In genomic region chr19:30375651-30376050, GRCh38 we compare ENCODE assay signal across 29 cellular contexts. TPM values are rescaled to one million over a fixed set of nuclear protein-coding genes. Genes with fewer than 3 reads are reported as not detected.
A peak's percentile ranks its signal among the peaks of the same experiment; 100 is the strongest.
DNase-seq lines count a peak whose midpoint lies in the region; ATAC-seq, FAIRE-seq and TF ChIP-seq lines count a peak whose summit lies in the region.
"Had no signal": no experiment of that assay in that cellular context is flagged by ENCODE, and none has a peak within 500 bp of the region (broad histone marks: within the 10 kb centered on the region; RNA-seq: fewer than 3 reads in every experiment).

No MANE protein-coding gene starts in this region.

- H3K9me3 Mint-ChIP-seq in activated naive CD4-positive, alpha-beta T cell treated with anti-CD3 and anti-CD28 coated beads, Interleukin-2, amount 10 ng/mL, durations not matched to agents 7 days and 5 days = no peaks in the 10 kb centered on the region
- H3K9me3 Mint-ChIP-seq: activated B cell treated with CpG ODN at 0.5 μM for 24 hours; activated CD4-positive, alpha-beta memory T cell treated with anti-CD3 and anti-CD28 coated beads for 36 hours had no signal

- H3K23me2 ChIP-seq in H1 (ENCODE audit: low read depth, low read length) = peaks cover 8% of the 10 kb centered on the region; the same call in 1 of the 2 replicates

- no peak for TF ChIP-seq EP300 in H1 (IDR thresholded peaks at IDR 0.05; ENCODE audit: borderline replicate concordance in 1 of 2, low read depth in 2 of 2, low read length in 2 of 2)

- TF ChIP-seq CTCF in H1 (IDR thresholded peaks at IDR 0.05; ENCODE audit: control extremely low read depth in 1 of 3, insufficient read depth in 1 of 3, low read depth in 1 of 3, low read length in 3 of 3) (no peak), ascending aorta (IDR thresholded peaks at IDR 0.05) (no peak)

- no peak for FAIRE-seq in H1 (lab: Jason Lieb, UNC)
- FAIRE-seq: colon, H54, kidney had no signal

- TF ChIP-seq RAD21 in H1 (IDR thresholded peaks at IDR 0.05 in 1 of 2, conservative IDR thresholded peaks at IDR 0.05 in 1 of 2; ENCODE audit: low read depth in 2 of 2, low read length in 2 of 2) = no peak

- H3K27me3 Mint-ChIP-seq in activated naive CD4-positive, alpha-beta T cell treated with anti-CD3 and anti-CD28 coated beads, Interleukin-2, amount 10 ng/mL, durations not matched to agents 7 days and 5 days = peaks cover 44% of the 10 kb centered on the region

- H3K4me1 ChIP-seq in H1 (replicated peaks in 1 of 4; ENCODE audit: control insufficient read depth in 3 of 4, insufficient read depth in 4 of 4, low read length in 3 of 4) (peaks cover 7 to 21% (median 13%) of the 10 kb centered on the region in 4 experiments), ascending aorta (no peaks in the 10 kb centered on the region)
- H3K4me1 ChIP-seq: Caco-2, heart right ventricle had no signal

- H3K4me3 ChIP-seq in H1 (ENCODE audit: extremely low read depth in 1 of 4, insufficient read depth in 2 of 4, low read depth in 3 of 4, low read length in 4 of 4) (peak overlapping the region; percentile 38 to 62 (median 43)), ascending aorta (no peak overlapping the region)
- H3K4me3 ChIP-seq: skin epidermis, upper lobe of left lung had no signal

- H3K27ac ChIP-seq in H1 (ENCODE audit: low read depth, low read length) (no peak overlapping the region), layer of hippocampus (ENCODE audit: low read depth, low read length) (peak overlapping the region; percentile 81), temporal lobe (ENCODE audit: low read depth, low read length) (peak overlapping the region; percentile 90), ascending aorta (no peak overlapping the region)
- H3K27ac ChIP-seq: heart right ventricle, skin epidermis, upper lobe of left lung had no signal

- CTCF ChIA-PET in activated naive CD4-positive, alpha-beta T cell treated with anti-CD3 and anti-CD28 coated beads, Interleukin-2, amount 10 ng/mL, durations not matched to agents 7 days and 5 days (lab: Charles Lee) = no interaction called here
- CTCF ChIA-PET in H1 (lab: Charles Lee; ENCODE audit: partially characterized antibody) = interaction anchor here (1.3 kb wide), 1 partner anchor 13 kb away, joined by 3 read pairs; no protein-coding TSS in a partner anchor

- no peak overlapping the region for H3K14ac ChIP-seq in H1 (ENCODE audit: insufficient read length)

- H3K4me2 ChIP-seq in H1 (ENCODE audit: insufficient read depth in 1 of 2, low read depth in 2 of 2, low read length in 2 of 2) = peak overlapping the region; percentile 74 to 81

- no peak overlapping the region for H3K56ac ChIP-seq in H1 (replicated peaks; ENCODE audit: insufficient read length, low read depth, low read length)

- H3K9me3 ChIP-seq in H1 (ENCODE audit: insufficient read depth in 2 of 2, low read depth in 1 of 2, low read length in 1 of 2) = no peaks in the 10 kb centered on the region
- H3K9me3 ChIP-seq in ascending aorta = no peaks in the 10 kb centered on the region
- H3K9me3 ChIP-seq: BE2C, Caco-2, heart right ventricle, upper lobe of left lung had no signal

- H3K18ac ChIP-seq in H1 (ENCODE audit: extremely low read depth, low read length) = peak overlapping the region; percentile 60; the same call in 1 of the 2 replicates

- peaks cover 0 to 5% of the 10 kb centered on the region in 2 experiments for H4K20me1 ChIP-seq in H1 (replicated peaks in 1 of 2; ENCODE audit: control insufficient read depth in 1 of 2, insufficient read depth in 2 of 2, low read length in 2 of 2)

- H2BK12ac ChIP-seq in H1 (ENCODE audit: low read depth, low read length) = peak overlapping the region; percentile 100

- H3K36me3 ChIP-seq in H1 (ENCODE audit: control insufficient read depth in 2 of 4, insufficient read depth in 4 of 4, low read length in 3 of 4) = no peaks in the 10 kb centered on the region
- H3K36me3 ChIP-seq in ascending aorta = no peaks in the 10 kb centered on the region
- H3K36me3 ChIP-seq: BE2C, heart right ventricle, upper lobe of left lung had no signal

- H3K79me2 ChIP-seq in H1 (ENCODE audit: control insufficient read depth in 1 of 2, insufficient read depth in 2 of 2, low read length in 2 of 2) = no peaks in the 10 kb centered on the region

- peak overlapping the region; percentile 75; the same call in 1 of the 2 replicates for H2BK5ac ChIP-seq in H1 (ENCODE audit: low read depth, low read length)

- no peak overlapping the region for H4K5ac ChIP-seq in H1 (ENCODE audit: insufficient read length, low read depth, low read length)

- peak overlapping the region; percentile 79 for H3K4ac ChIP-seq in H1 (replicated peaks; ENCODE audit: insufficient read length, low read depth, low read length)

- H2BK20ac ChIP-seq in H1 (ENCODE audit: low read length) = peak overlapping the region; percentile 99

- H4K8ac ChIP-seq in H1 (ENCODE audit: extremely low read depth, insufficient read depth, low read length) = peak overlapping the region; percentile 71; the same call in 1 of the 2 replicates

- no peak overlapping the region; the same call in 1 of the 2 replicates for H2AFZ ChIP-seq in H1 (ENCODE audit: low read length)

- peak overlapping the region; percentile 15 for H3K4me3 Mint-ChIP-seq in activated naive CD4-positive, alpha-beta T cell treated with anti-CD3 and anti-CD28 coated beads, Interleukin-2, amount 10 ng/mL, durations not matched to agents 7 days and 5 days
- H3K4me3 Mint-ChIP-seq: activated B cell treated with CpG ODN at 0.5 μM for 24 hours; activated CD4-positive, alpha-beta memory T cell treated with anti-CD3 and anti-CD28 coated beads for 36 hours had no signal

- no peak for DNase-seq in activated naive CD4-positive, alpha-beta T cell treated with anti-CD3 and anti-CD28 coated beads, Interleukin-2, amount 10 ng/mL, durations not matched to agents 7 days and 5 days
- no peak for DNase-seq in activated naive CD4-positive, alpha-beta T cell treated with Interleukin-2 at 50 U/mL for 16 hours
- DNase-seq in H1 (ENCODE audit: low read depth in 1 of 2, low spot score in 2 of 2) (no peak), NCI-H187 treated with DMSO at 0.1 percent for 48 hours (lab: John Stamatoyannopoulos, UW) (no peak), ascending aorta (ENCODE audit: low spot score in 2 of 2) (no peak)
- DNase-seq: 8988T; activated B cell treated with CpG ODN at 0.5 μM for 24 hours; activated CD4-positive, alpha-beta memory T cell treated with anti-CD3 and anti-CD28 coated beads for 36 hours; activated naive CD4-positive, alpha-beta T cell treated with anti-CD3 and anti-CD28 coated beads, Interleukin-2, amount 50 U/mL, for 16 hours; activated T-cell treated with anti-CD3 and anti-CD28 coated beads for 4 hours; aorta; Caco-2; heart right ventricle; kidney; mammary epithelial cell; NCI-H1092 treated with DMSO at 0.1 percent for 48 hours; NCI-H524; stimulated activated naive CD8-positive, alpha-beta T cell treated with anti-CD3 and anti-CD28 coated beads, Interleukin-15, Interleukin-2, amounts not matched to agents 100 U/mL and 50 U/mL, for 24 hours; T-helper 2 cell had no signal

- H3K36me3 Mint-ChIP-seq in activated naive CD4-positive, alpha-beta T cell treated with anti-CD3 and anti-CD28 coated beads, Interleukin-2, amount 10 ng/mL, durations not matched to agents 7 days and 5 days = no peaks in the 10 kb centered on the region
- H3K36me3 Mint-ChIP-seq: activated CD4-positive, alpha-beta memory T cell treated with anti-CD3 and anti-CD28 coated beads for 36 hours had no signal

- H3K79me1 ChIP-seq in H1 (ENCODE audit: low read depth, low read length) = no peaks in the 10 kb centered on the region

- peak overlapping the region; percentile 100 for H2BK15ac ChIP-seq in H1 (ENCODE audit: low read length)

- H2BK120ac ChIP-seq in H1 (replicated peaks; ENCODE audit: low read depth, low read length) = peak overlapping the region; percentile 7

- POLR2A ChIA-PET in H1 (lab: Charles Lee; ENCODE audit: partially characterized antibody) = interaction anchor here (0.9 kb wide), 1 partner anchor 24 kb away, joined by 3 read pairs; no protein-coding TSS in a partner anchor

- H3K27me3 ChIP-seq in H1 (replicated peaks in 1 of 4; ENCODE audit: control insufficient read depth in 3 of 4, extremely low read depth in 1 of 4, insufficient read depth in 3 of 4, low read length in 3 of 4) = peaks cover 3 to 13% (median 9%) of the 10 kb centered on the region in 4 experiments
- peaks cover 2% of the 10 kb centered on the region for H3K27me3 ChIP-seq in layer of hippocampus (ENCODE audit: control insufficient read depth, insufficient read depth, low read length)
- peaks cover 8% of the 10 kb centered on the region for H3K27me3 ChIP-seq in ascending aorta
- H3K27me3 ChIP-seq: BE2C had no signal

- ATAC-seq in HG02610 (IDR thresholded peaks at IDR 0.05; ENCODE audit: unreplicated experiment) = no peak
- ATAC-seq: stimulated activated naive CD8-positive, alpha-beta T cell treated with anti-CD3 and anti-CD28 coated beads, Interleukin-15, Interleukin-2, amounts not matched to agents 100 U/mL and 50 U/mL, for 24 hours had no signal

- peak overlapping the region; percentile 14 for H4K91ac ChIP-seq in H1 (replicated peaks; ENCODE audit: insufficient read length, low read length)

- H2AK5ac ChIP-seq in H1 (ENCODE audit: low read depth, low read length) = peak overlapping the region; percentile 100

- 81% methylated on average over 18 of the region's 19 CpGs; no CpG with 5 or more reads in 1 of the 2 experiments for WGBS in H1 (ENCODE audit: extremely low coverage in 1 of 2, insufficient coverage in 1 of 2, insufficient read length in 1 of 2, insufficient replicate concordance in 2 of 2, low coverage in 1 of 2, low lambda C conversion rate in 2 of 2, missing lambda C conversion rate in 1 of 2), 2 experiments

- TF ChIP-seq POLR2A in H1 (IDR thresholded peaks at IDR 0.05; ENCODE audit: control extremely low read depth in 1 of 2, low read depth in 2 of 2, low read length in 2 of 2) = no peak

- no peak overlapping the region for H3K27ac Mint-ChIP-seq in activated naive CD4-positive, alpha-beta T cell treated with anti-CD3 and anti-CD28 coated beads, Interleukin-2, amount 10 ng/mL, durations not matched to agents 7 days and 5 days
- H3K27ac Mint-ChIP-seq: activated B cell treated with CpG ODN at 0.5 μM for 24 hours; activated CD4-positive, alpha-beta memory T cell treated with anti-CD3 and anti-CD28 coated beads for 36 hours had no signal

- H3K4me1 Mint-ChIP-seq in activated naive CD4-positive, alpha-beta T cell treated with anti-CD3 and anti-CD28 coated beads, Interleukin-2, amount 10 ng/mL, durations not matched to agents 7 days and 5 days = no peaks in the 10 kb centered on the region
- H3K4me1 Mint-ChIP-seq: activated B cell treated with CpG ODN at 0.5 μM for 24 hours had no signal

- intact Hi-C loops in ascending aorta (cut with DNase I) = no loop called here

- H3K9ac ChIP-seq in H1 (replicated peaks in 1 of 4; ENCODE audit: extremely low read depth in 1 of 4, low read depth in 3 of 4, low read length in 3 of 4) = peak overlapping the region in 1 of 4 experiments; percentile 23; a peak in 1 of 7 replicates

- no peak overlapping the region for H3K23ac ChIP-seq in H1 (ENCODE audit: insufficient read length)

RNA-seq across cellular contexts. Expression of gene ZNF536, which starts 3.5 kb away (rescaled TPM):
- 0.09 and 0.33 TPM in 2 replicates for total RNA-seq in H1 (2021; fragmentation: NEBNext Ultra II Directional; extraction: Animal tissue kit (Norgen Biotek cat#: 25700))
- polyA plus RNA-seq in H1 (2011; rRNA removed) = 0.06 and 0.11 TPM in 2 replicates
- 0.08 TPM for polyA plus RNA-seq in H1 (2011; cell fraction: cytosol; rRNA removed)
- polyA plus RNA-seq in H1 (2011; cell fraction: nucleus; rRNA removed) = 0.21 TPM
- polyA plus RNA-seq in H1 (2012, experiment 1 of 2) = 0.06 to 0.28 TPM (median 0.08 TPM) in 4 replicates
- 0.05 TPM for polyA plus RNA-seq in H1 (2012, experiment 2 of 2)
- 0.02 TPM for polyA plus RNA-seq in H1 (2013, experiment 1 of 2)
- polyA plus RNA-seq in H1 (2013, experiment 2 of 2) = 0.04 TPM
- 0.19 and 0.29 TPM in 2 replicates for polyA minus RNA-seq in H1 (2011; rRNA and poly(A)+ RNA removed)
- polyA minus RNA-seq in H1 (2011; cell fraction: cytosol; rRNA and poly(A)+ RNA removed) = not detected
- polyA minus RNA-seq in H1 (2011; cell fraction: nucleus; rRNA and poly(A)+ RNA removed) = 0.40 TPM
- total RNA-seq in temporal lobe (18.2 TPM), ascending aorta (not detected)
- total RNA-seq: activated B cell treated with CpG ODN at 0.5 μM for 24 hours; activated CD4-positive, alpha-beta memory T cell treated with anti-CD3 and anti-CD28 coated beads for 36 hours; Caco-2; HT1080; LHCN-M2; mammary epithelial cell had no signal
- polyA plus RNA-seq: mammary epithelial cell had no signal

Comparison
In these comparisons a context has a peak if more than half of its experiments do, and no peak if none do; other contexts are left out.
1. H3K27ac ChIP-seq: peak in layer of hippocampus (single experiment) and temporal lobe (single experiment); none in H1 (single experiment) and ascending aorta (0 of 2).
2. H3K4me3 ChIP-seq: peak in H1 (4 of 4); none in ascending aorta (0 of 2).
3. RNA of gene ZNF536, which starts 3.5 kb away (total RNA-seq): 18.2 TPM in temporal lobe (single experiment); 0.09 to 0.33 TPM in H1 and not detected in ascending aorta (single experiment); every median in the first group is over 10 times any median in the second.